9 cellular contexts compared by ENCODE assay signal in the genomic region with DNA sequence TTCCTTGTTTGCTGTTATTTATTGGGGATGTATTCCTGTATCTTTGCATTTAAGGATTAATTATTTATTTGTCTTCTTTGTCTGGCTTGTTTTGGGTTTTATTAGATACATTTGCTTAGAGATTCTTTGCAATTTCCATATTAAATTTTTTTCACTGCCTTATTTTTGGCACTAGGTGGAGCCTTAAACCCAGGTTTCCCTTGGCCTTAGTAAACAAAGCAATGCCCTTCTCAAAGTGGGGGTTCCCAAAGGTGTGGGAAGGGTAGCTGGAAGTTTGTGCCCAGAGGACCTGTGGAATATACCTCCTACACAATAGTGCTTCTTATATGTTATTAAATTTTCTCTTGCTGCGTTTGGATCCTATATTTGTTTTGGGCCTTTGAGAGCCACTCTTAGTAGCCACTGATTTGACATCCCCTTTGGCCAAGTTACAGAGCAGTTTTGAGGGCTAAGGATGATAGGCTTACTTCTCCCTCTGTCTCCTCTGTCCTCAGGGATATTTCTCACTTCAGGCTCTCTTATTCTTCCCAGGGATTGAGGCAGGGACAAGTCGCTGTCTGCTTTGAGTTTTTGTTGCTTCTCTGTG.
DNase-seq lines count a peak whose midpoint lies in the region; FAIRE-seq and TF ChIP-seq lines count a peak whose summit lies in the region.
"Had no signal": no experiment of that assay in that cellular context is flagged by ENCODE, and none has a peak within 500 bp of the region (broad histone marks: within the 10 kb centered on the region; RNA-seq: fewer than 3 reads in every experiment).

No MANE protein-coding gene starts in this region.

- peak; percentile 78 for TF ChIP-seq CTCF in epithelial cell of proximal tubule (conservative IDR thresholded peaks at IDR 0.05; ENCODE audit: low read depth, low read length)

- FAIRE-seq in H54 (lab: Jason Lieb, UNC) = peak; percentile 75

- in situ Hi-C loops in Caki2 (cut with HindIII; ENCODE audit: low pct_unique_long_range_greater_than_20kb, low sequenced_read_pairs) = no loop called here

- no peak for TF ChIP-seq POLR2A in H54 (IDR thresholded peaks at IDR 0.05; ENCODE audit: low read depth, low read length)

- no peaks in the 10 kb centered on the region for H3K36me3 Mint-ChIP-seq in activated T-cell treated with anti-CD3 and anti-CD28 coated beads, Interleukin-2, amount 50 U/mL, for 24 hours (ENCODE audit: low read depth)

- no peaks in the 10 kb centered on the region for H3K27me3 Mint-ChIP-seq in activated T-cell treated with anti-CD3 and anti-CD28 coated beads, Interleukin-2, amount 50 U/mL, for 24 hours

- peak; percentile 50 for DNase-seq in Caki2 (ENCODE audit: low read depth)
- no peak for DNase-seq in H54 (ENCODE audit: insufficient read length, low spot score)
- peak; percentile 57 for DNase-seq in OCI-M1 (lab: John Stamatoyannopoulos, UW)
- no peak for DNase-seq in epithelial cell of proximal tubule (ENCODE audit: low read depth)
- peak; percentile 3 for DNase-seq in non-pigmented ciliary epithelial cell (ENCODE audit: low read depth)
- no peak for DNase-seq in activated T-cell treated with anti-CD3 and anti-CD28 coated beads, Interleukin-2, amount 50 U/mL, for 24 hours
- no peak for DNase-seq in T-helper 9 cell
- no peak for DNase-seq in NK-92 treated with Interleukin-12 subunit alpha and Interleukin-12 subunit beta, amount 100 ng/mL, for 24 hours (lab: John Stamatoyannopoulos, UW)

- no peak overlapping the region for H3K4me3 ChIP-seq in epithelial cell of proximal tubule (ENCODE audit: low read depth, low read length)
- H3K4me3 ChIP-seq: SK-N-MC had no signal

- H3K27ac Mint-ChIP-seq in activated T-cell treated with anti-CD3 and anti-CD28 coated beads, Interleukin-2, amount 50 U/mL, for 24 hours = no peak overlapping the region

- no peaks in the 10 kb centered on the region for H3K9me3 Mint-ChIP-seq in activated T-cell treated with anti-CD3 and anti-CD28 coated beads, Interleukin-2, amount 50 U/mL, for 24 hours

- no peaks in the 10 kb centered on the region for H3K4me1 Mint-ChIP-seq in activated T-cell treated with anti-CD3 and anti-CD28 coated beads, Interleukin-2, amount 50 U/mL, for 24 hours (ENCODE audit: low read depth)

- no peak overlapping the region for H3K4me3 Mint-ChIP-seq in activated T-cell treated with anti-CD3 and anti-CD28 coated beads, Interleukin-2, amount 50 U/mL, for 24 hours

Comparison
In these comparisons a context has a peak if more than half of its experiments do, and no peak if none do; other contexts are left out.
1. DNase-seq: peak in Caki2 (single experiment), OCI-M1 (single experiment) and non-pigmented ciliary epithelial cell (single experiment); none in H54 (single experiment), epithelial cell of proximal tubule (single experiment), activated T-cell treated with anti-CD3 and anti-CD28 coated beads, Interleukin-2, amount 50 U/mL, for 24 hours (single experiment), T-helper 9 cell (single experiment) and NK-92 treated with Interleukin-12 subunit alpha and Interleukin-12 subunit beta, amount 100 ng/mL, for 24 hours (single experiment).